In the genomic region with DNA sequence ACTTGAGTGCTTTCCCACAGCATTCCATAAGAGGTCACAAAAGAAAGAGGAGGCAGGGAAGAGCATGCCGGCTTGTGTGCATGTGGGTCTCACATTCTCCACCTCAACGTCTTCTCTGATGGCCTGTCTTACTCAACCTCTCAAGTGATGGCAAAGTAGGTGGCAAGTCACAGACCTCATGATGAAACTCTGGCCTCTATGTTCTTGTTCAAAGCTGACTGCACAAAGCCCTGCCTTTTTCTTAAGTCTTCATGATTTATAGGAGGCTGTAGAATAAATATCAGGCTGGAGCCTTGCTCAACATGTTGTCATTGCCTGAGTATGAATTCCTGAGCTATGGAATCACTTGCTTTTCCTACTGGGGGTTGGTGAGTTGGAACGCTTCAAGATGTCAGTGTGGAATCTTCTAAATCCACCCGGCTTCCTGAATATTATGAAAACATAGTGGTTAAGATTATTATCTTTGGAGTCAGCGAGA, we compare ENCODE assay signal across 11 cellular contexts.
DNase-seq lines count a peak whose midpoint lies in the region; ATAC-seq and TF ChIP-seq lines count a peak whose summit lies in the region.
"Had no signal": no experiment of that assay in that cellular context is flagged by ENCODE, and none has a peak within 500 bp of the region (broad histone marks: within the 10 kb centered on the region; RNA-seq: fewer than 3 reads in every experiment).

No MANE protein-coding gene starts in this region.

- H3K4me1 Mint-ChIP-seq in stimulated activated memory B cell treated with anti-CD40 and anti-IgM and Interleukin-4, amounts not matched to agents 10 μg/mL and 1 μg/mL and 100 μg/mL, for 72 hours, result peaks cover 11% of the 10 kb centered on the region
- H3K4me1 Mint-ChIP-seq: endodermal cell; naive thymus-derived CD4-positive, alpha-beta T cell had no signal

- no peaks in the 10 kb centered on the region for H3K4me1 ChIP-seq in BE2C

- H3K4me3 ChIP-seq in MG63 (no peak overlapping the region), BE2C (ENCODE audit: low read depth, low read length) (no peak overlapping the region)

- H3K9me3 ChIP-seq in MG63 (no peaks in the 10 kb centered on the region), BE2C (no peaks in the 10 kb centered on the region)

- H3K36me3 Mint-ChIP-seq in stimulated activated memory B cell treated with anti-CD40 and anti-IgM and Interleukin-4, amounts not matched to agents 10 μg/mL and 1 μg/mL and 100 μg/mL, for 72 hours, result no peaks in the 10 kb centered on the region

- DNase-seq in AG08395 (ENCODE audit: low spot score) (peak; percentile 92), MG63 (peak; percentile 62), dermis blood vessel endothelial cell (peak; percentile 56), myocyte (ENCODE audit: low read depth) (peak; percentile 89), HT-29 (ENCODE audit: low spot score) (no peak), BE2C (no peak)
- DNase-seq in activated CD4-positive, alpha-beta T cell treated with anti-CD3 and anti-CD28 coated beads, Interleukin-2, amount 50 U/mL, for 48 hours, result no peak
- DNase-seq: endodermal cell; naive thymus-derived CD4-positive, alpha-beta T cell; SHP77 had no signal

- TF ChIP-seq CTCF in BE2C (IDR thresholded peaks at IDR 0.05; ENCODE audit: low read depth, low read length), result no peak

- H3K36me3 ChIP-seq in MG63 (no peaks in the 10 kb centered on the region), BE2C (no peaks in the 10 kb centered on the region)

- no peaks in the 10 kb centered on the region for H3K9me3 Mint-ChIP-seq in stimulated activated memory B cell treated with anti-CD40 and anti-IgM and Interleukin-4, amounts not matched to agents 10 μg/mL and 1 μg/mL and 100 μg/mL, for 72 hours
- H3K9me3 Mint-ChIP-seq: endodermal cell had no signal

- no peak overlapping the region for H3K4me3 Mint-ChIP-seq in stimulated activated memory B cell treated with anti-CD40 and anti-IgM and Interleukin-4, amounts not matched to agents 10 μg/mL and 1 μg/mL and 100 μg/mL, for 72 hours
- H3K4me3 Mint-ChIP-seq: endodermal cell; naive thymus-derived CD4-positive, alpha-beta T cell had no signal

- H3K27me3 ChIP-seq in MG63 (no peaks in the 10 kb centered on the region), BE2C (peaks cover 4% of the 10 kb centered on the region; the same call in 1 of the 2 replicates)

- H3K27me3 Mint-ChIP-seq in stimulated activated memory B cell treated with anti-CD40 and anti-IgM and Interleukin-4, amounts not matched to agents 10 μg/mL and 1 μg/mL and 100 μg/mL, for 72 hours, result no peaks in the 10 kb centered on the region

- no peak for ATAC-seq in stimulated activated memory B cell treated with anti-CD40 and anti-IgM and Interleukin-4, amounts not matched to agents 10 μg/mL and 1 μg/mL and 100 μg/mL, for 72 hours
- ATAC-seq: naive thymus-derived CD4-positive, alpha-beta T cell had no signal

- no peak overlapping the region for H3K27ac Mint-ChIP-seq in stimulated activated memory B cell treated with anti-CD40 and anti-IgM and Interleukin-4, amounts not matched to agents 10 μg/mL and 1 μg/mL and 100 μg/mL, for 72 hours
- H3K27ac Mint-ChIP-seq: endodermal cell; naive thymus-derived CD4-positive, alpha-beta T cell had no signal

Comparison
In these comparisons a context has a peak if more than half of its experiments do, and no peak if none do; other contexts are left out.
1. DNase-seq: peak in AG08395 (single experiment), MG63 (single experiment), dermis blood vessel endothelial cell (single experiment) and myocyte (single experiment); none in activated CD4-positive, alpha-beta T cell treated with anti-CD3 and anti-CD28 coated beads, Interleukin-2, amount 50 U/mL, for 48 hours (0 of 2), HT-29 (single experiment) and BE2C (single experiment).